Comparison of ENCODE assay signal across 16 cellular contexts in genomic region chr2:191907545-191907944, GRCh38.
DNase-seq lines count a peak whose midpoint lies in the region; ATAC-seq, FAIRE-seq and TF ChIP-seq lines count a peak whose summit lies in the region.
"Had no signal": no experiment of that assay in that cellular context is flagged by ENCODE, and none has a peak within 500 bp of the region (broad histone marks: within the 10 kb centered on the region; RNA-seq: fewer than 3 reads in every experiment).

No MANE protein-coding gene starts in this region.

- H3K4me3 ChIP-seq in Loucy (ENCODE audit: low read length, poor library complexity, severe bottlenecking) (no peak overlapping the region), keratinocyte (ENCODE audit: control insufficient read depth in 2 of 3, extremely low read depth in 1 of 3, insufficient read depth in 2 of 3, low read depth in 1 of 3, low read length in 3 of 3) (no peak overlapping the region)
- H3K4me3 ChIP-seq: adrenal gland, pancreas had no signal

- H2AFZ ChIP-seq in Loucy (ENCODE audit: low read length) (no peak overlapping the region), keratinocyte (ENCODE audit: control insufficient read depth, low read length) (no peak overlapping the region)

- H3K36me3 ChIP-seq in Loucy (ENCODE audit: insufficient read depth, low read length), result no peaks in the 10 kb centered on the region
- H3K36me3 ChIP-seq in keratinocyte (ENCODE audit: control insufficient read depth in 2 of 2, extremely low read depth in 1 of 2, insufficient read depth in 2 of 2, low read length in 2 of 2), result no peaks in the 10 kb centered on the region
- H3K36me3 ChIP-seq: adrenal gland, pancreas had no signal

- no peaks in the 10 kb centered on the region for H3K4me1 ChIP-seq in Loucy (ENCODE audit: insufficient read depth, low read length, poor library complexity, severe bottlenecking)
- H3K4me1 ChIP-seq in keratinocyte (ENCODE audit: control insufficient read depth, extremely low read depth, insufficient read depth, low read length), result peaks cover 6% of the 10 kb centered on the region
- H3K4me1 ChIP-seq: adrenal gland, pancreas had no signal

- H3K9me1 ChIP-seq in keratinocyte (ENCODE audit: control insufficient read depth, extremely low read depth, insufficient read depth, low read length), result no peaks in the 10 kb centered on the region

- no peaks in the 10 kb centered on the region for H3F3A ChIP-seq in Loucy (ENCODE audit: low read depth)

- in situ Hi-C loops in Caki2 (cut with HindIII; ENCODE audit: low pct_unique_long_range_greater_than_20kb, low sequenced_read_pairs), result no loop called here

- no peaks in the 10 kb centered on the region for H3K9me2 ChIP-seq in Loucy (replicated peaks; ENCODE audit: low read depth, low read length)

- no peak for ATAC-seq in GM18870 (IDR thresholded peaks at IDR 0.05; ENCODE audit: unreplicated experiment)
- ATAC-seq: Panc1, pancreas had no signal

- H3K9me3 ChIP-seq in Loucy (ENCODE audit: insufficient read depth, low read depth, low read length) (no peaks in the 10 kb centered on the region), keratinocyte (ENCODE audit: control insufficient read depth, low read depth, low read length) (no peaks in the 10 kb centered on the region)
- H3K9me3 ChIP-seq: adrenal gland, pancreas had no signal

- no peaks in the 10 kb centered on the region for H3K79me2 ChIP-seq in Loucy (ENCODE audit: insufficient read depth, low read length)
- no peaks in the 10 kb centered on the region for H3K79me2 ChIP-seq in keratinocyte (ENCODE audit: control insufficient read depth, insufficient read depth, low read length)

- dilution Hi-C loops in keratinocyte (cut with MboI; ENCODE audit: extremely low pct_ligation_motif_present, low sequenced_read_pairs), result no loop called here

- peak; percentile 20 for TF ChIP-seq CTCF in Loucy (conservative IDR thresholded peaks at IDR 0.05; ENCODE audit: low read length)
- TF ChIP-seq CTCF in keratinocyte (optimal IDR thresholded peaks at IDR 0.05 in 1 of 3, IDR thresholded peaks at IDR 0.05 in 1 of 3, conservative IDR thresholded peaks at IDR 0.05 in 1 of 3; ENCODE audit: extremely low read depth in 1 of 3, insufficient read depth in 2 of 3, low read length in 3 of 3), result peak in 2 of 3 experiments; percentile 21 to 23

- no peaks in the 10 kb centered on the region for H3K27me3 ChIP-seq in Loucy (ENCODE audit: insufficient read depth, low read length, poor library complexity, severe bottlenecking)
- H3K27me3 ChIP-seq in keratinocyte (ENCODE audit: control insufficient read depth, extremely low read depth, insufficient read depth, low read length), result no peaks in the 10 kb centered on the region
- H3K27me3 ChIP-seq: adrenal gland, pancreas had no signal

- DNase-seq in Caki2 (ENCODE audit: low read depth), result peak; percentile 21
- DNase-seq in dermis microvascular lymphatic vessel endothelial cell (ENCODE audit: low read depth in 2 of 2), result peak; percentile 73 to 83
- DNase-seq in keratinocyte (ENCODE audit: low read depth, low spot score), result no peak
- DNase-seq in activated naive CD4-positive, alpha-beta T cell (lab: John Stamatoyannopoulos, UW), result no peak
- DNase-seq in kidney glomerular epithelial cell (lab: John Stamatoyannopoulos, UW), result no peak
- no peak for DNase-seq in NCI-H1105 (lab: John Stamatoyannopoulos, UW)
- DNase-seq: activated B cell treated with CpG ODN at 0.5 μM for 24 hours; cerebellar nuclear complex; H9; NCI-H526 treated with DMSO at 0.1 percent for 48 hours; pancreas; stimulated activated CD4-positive, alpha-beta T cell treated with anti-CD3 and anti-CD28 coated beads, Interleukin-4, amount 100 ng/mL, for 4 hours had no signal

- H4K20me1 ChIP-seq in Loucy (ENCODE audit: insufficient read depth, low read length, poor library complexity, severe bottlenecking) (no peaks in the 10 kb centered on the region), keratinocyte (ENCODE audit: control insufficient read depth, extremely low read depth, insufficient read depth, low read length) (no peaks in the 10 kb centered on the region)

- no peak overlapping the region for H3K27ac ChIP-seq in keratinocyte (ENCODE audit: control insufficient read depth, insufficient read depth, low read length)
- H3K27ac ChIP-seq: adrenal gland, pancreas had no signal

- H3K4me2 ChIP-seq in Loucy (ENCODE audit: low read depth, low read length, poor library complexity, severe bottlenecking), result no peak overlapping the region
- no peak overlapping the region for H3K4me2 ChIP-seq in keratinocyte (ENCODE audit: control insufficient read depth, extremely low read depth, insufficient read depth, low read depth, low read length)

- no peak overlapping the region for H3K9ac ChIP-seq in Loucy (ENCODE audit: low read depth, low read length, poor library complexity, severe bottlenecking)
- no peak overlapping the region for H3K9ac ChIP-seq in keratinocyte (ENCODE audit: control insufficient read depth, extremely low read depth, insufficient read depth, low read length)

- FAIRE-seq in keratinocyte (lab: Jason Lieb, UNC), result peak; percentile 13
- FAIRE-seq: pancreas had no signal

Comparison
In these comparisons a context has a peak if more than half of its experiments do, and no peak if none do; other contexts are left out.
1. DNase-seq: peak in Caki2 (single experiment) and dermis microvascular lymphatic vessel endothelial cell (2 of 2); none in keratinocyte (single experiment), activated naive CD4-positive, alpha-beta T cell (0 of 4), kidney glomerular epithelial cell (single experiment) and NCI-H1105 (single experiment).